Comparison of ENCODE assay signal across 22 cellular contexts in genomic region chr6:25112207-25112874, GRCh38.
DNase-seq lines count a peak whose midpoint lies in the region; ATAC-seq, FAIRE-seq and TF ChIP-seq lines count a peak whose summit lies in the region.
"Had no signal": no experiment of that assay in that cellular context is flagged by ENCODE, and none has a peak within 500 bp of the region (broad histone marks: within the 10 kb centered on the region; RNA-seq: fewer than 3 reads in every experiment).

No MANE protein-coding gene starts in this region.

- FAIRE-seq in keratinocyte (lab: Jason Lieb, UNC) = no peak
- FAIRE-seq: islet of Langerhans had no signal

- H3K9me1 ChIP-seq in keratinocyte (ENCODE audit: control insufficient read depth, extremely low read depth, insufficient read depth, low read length) = no peaks in the 10 kb centered on the region

- H3K79me2 ChIP-seq in keratinocyte (ENCODE audit: control insufficient read depth, insufficient read depth, low read length) = no peaks in the 10 kb centered on the region
- H3K79me2 ChIP-seq: hepatocyte, parathyroid adenoma had no signal

- no peak overlapping the region for H3K4me3 ChIP-seq in keratinocyte (ENCODE audit: control insufficient read depth in 2 of 3, extremely low read depth in 1 of 3, insufficient read depth in 2 of 3, low read depth in 1 of 3, low read length in 3 of 3)
- H3K4me3 ChIP-seq: hepatocyte had no signal

- H3K27me3 Mint-ChIP-seq in CD14-positive monocyte (ENCODE audit: low read depth in 3 of 3) = no peaks in the 10 kb centered on the region
- H3K27me3 Mint-ChIP-seq: naive thymus-derived CD8-positive, alpha-beta T cell had no signal

- no peak overlapping the region for H2AFZ ChIP-seq in keratinocyte (ENCODE audit: control insufficient read depth, low read length)
- H2AFZ ChIP-seq: hepatocyte, parathyroid adenoma had no signal

- TF ChIP-seq CTCF in CD14-positive monocyte (IDR thresholded peaks at IDR 0.05) (no peak), keratinocyte (optimal IDR thresholded peaks at IDR 0.05 in 1 of 3, IDR thresholded peaks at IDR 0.05 in 1 of 3, conservative IDR thresholded peaks at IDR 0.05 in 1 of 3; ENCODE audit: extremely low read depth in 1 of 3, insufficient read depth in 2 of 3, low read length in 3 of 3) (no peak)

- H3K9me3 Mint-ChIP-seq in CD14-positive monocyte = no peaks in the 10 kb centered on the region
- H3K9me3 Mint-ChIP-seq: H9; naive thymus-derived CD8-positive, alpha-beta T cell had no signal

- H3K36me3 ChIP-seq in keratinocyte (ENCODE audit: control insufficient read depth in 2 of 2, extremely low read depth in 1 of 2, insufficient read depth in 2 of 2, low read length in 2 of 2) = no peaks in the 10 kb centered on the region

- ATAC-seq in GM21576 (IDR thresholded peaks at IDR 0.05; ENCODE audit: unreplicated experiment) = no peak
- ATAC-seq: naive thymus-derived CD8-positive, alpha-beta T cell; PC-3 had no signal

- peaks cover 11% of the 10 kb centered on the region for H3K4me1 ChIP-seq in keratinocyte (ENCODE audit: control insufficient read depth, extremely low read depth, insufficient read depth, low read length)
- H3K4me1 ChIP-seq: Caco-2, parathyroid adenoma had no signal

- H3K4me3 Mint-ChIP-seq in CD14-positive monocyte = peak overlapping the region in 1 of 2 donors; percentile 59
- H3K4me3 Mint-ChIP-seq: H9; naive thymus-derived CD8-positive, alpha-beta T cell had no signal

- peak overlapping the region; percentile 74 to 88 (median 84) for H3K27ac Mint-ChIP-seq in CD14-positive monocyte
- H3K27ac Mint-ChIP-seq: H9; naive thymus-derived CD8-positive, alpha-beta T cell had no signal

- no peaks in the 10 kb centered on the region for H3K27me3 ChIP-seq in keratinocyte (ENCODE audit: control insufficient read depth, extremely low read depth, insufficient read depth, low read length)
- H3K27me3 ChIP-seq: hepatocyte had no signal

- dilution Hi-C loops in keratinocyte (cut with MboI; ENCODE audit: extremely low pct_ligation_motif_present, low sequenced_read_pairs) = no loop called here

- no peak overlapping the region for H3K9ac ChIP-seq in keratinocyte (ENCODE audit: control insufficient read depth, extremely low read depth, insufficient read depth, low read length)
- H3K9ac ChIP-seq: parathyroid adenoma had no signal

- no peaks in the 10 kb centered on the region for H4K20me1 ChIP-seq in keratinocyte (ENCODE audit: control insufficient read depth, extremely low read depth, insufficient read depth, low read length)

- intact Hi-C loops in CD14-positive monocyte (cut with micrococcal nuclease) = no loop called here

- no peaks in the 10 kb centered on the region for H3K9me3 ChIP-seq in keratinocyte (ENCODE audit: control insufficient read depth, low read depth, low read length)
- H3K9me3 ChIP-seq: Caco-2 had no signal

- peaks cover 45 to 46% of the 10 kb centered on the region in 2 donors for H3K36me3 Mint-ChIP-seq in CD14-positive monocyte

- H3K4me2 ChIP-seq in keratinocyte (ENCODE audit: control insufficient read depth, extremely low read depth, insufficient read depth, low read depth, low read length) = peak overlapping the region; percentile 57
- H3K4me2 ChIP-seq: hepatocyte had no signal

- DNase-seq in CD14-positive monocyte (ENCODE audit: low spot score) = no peak
- peak; percentile 34 for DNase-seq in DMS153 treated with DMSO at 0.1 percent for 48 hours (lab: John Stamatoyannopoulos, UW; ENCODE audit: unreplicated experiment)
- peak; percentile 69 for DNase-seq in NOMO-1 treated with dmso at 0.1 percent for 144 hours (lab: John Stamatoyannopoulos, UW; ENCODE audit: unreplicated experiment)
- peak; percentile 25 for DNase-seq in keratinocyte (ENCODE audit: low read depth, low spot score)
- no peak for DNase-seq in dedifferentiated amniotic fluid mesenchymal stem cell (ENCODE audit: extremely low spot score)
- no peak for DNase-seq in NAMALWA (ENCODE audit: low spot score)
- DNase-seq: amniotic stem cell; Caco-2; caudate nucleus; effector CD4-positive, alpha-beta T cell; H9; KBM-7; mesenchymal stem cell; naive thymus-derived CD8-positive, alpha-beta T cell; NCI-H446; PC-3; stimulated activated CD4-positive, alpha-beta T cell treated with anti-CD3 and anti-CD28 coated beads, Interleukin-2, amount 100 ng/mL, for 48 hours; T-helper 9 cell had no signal

- peaks cover 22% of the 10 kb centered on the region for H3K4me1 Mint-ChIP-seq in CD14-positive monocyte

- H3K27ac ChIP-seq in keratinocyte (ENCODE audit: control insufficient read depth, insufficient read depth, low read length) = no peak overlapping the region
- H3K27ac ChIP-seq: hepatocyte, parathyroid adenoma had no signal

Comparison
In these comparisons a context has a peak if more than half of its experiments do, and no peak if none do; other contexts are left out.
1. DNase-seq: peak in DMS153 treated with DMSO at 0.1 percent for 48 hours (single experiment), NOMO-1 treated with dmso at 0.1 percent for 144 hours (single experiment) and keratinocyte (single experiment); none in CD14-positive monocyte (single experiment), dedifferentiated amniotic fluid mesenchymal stem cell (single experiment) and NAMALWA (single experiment).